Comparison of ENCODE assay signal across 13 cellular contexts in genomic region chr16:8853150-8853549, GRCh38. TPM values are rescaled to one million over a fixed set of nuclear protein-coding genes. Genes with fewer than 3 reads are reported as not detected.
DNase-seq lines count a peak whose midpoint lies in the region; ATAC-seq and TF ChIP-seq lines count a peak whose summit lies in the region.
"Had no signal": no experiment of that assay in that cellular context is flagged by ENCODE, and none has a peak within 500 bp of the region (broad histone marks: within the 10 kb centered on the region; RNA-seq: fewer than 3 reads in every experiment).

No MANE protein-coding gene starts in this region.

- H3K4me3 ChIP-seq in HUES48 (ENCODE audit: low read depth, low read length): no peak overlapping the region
- H3K4me3 ChIP-seq in colonic mucosa: no peak overlapping the region
- no peak overlapping the region for H3K4me3 ChIP-seq in ascending aorta

- H3K36me3 ChIP-seq in HUES48 (ENCODE audit: control insufficient read depth, insufficient read depth, low read length) (peaks cover 87% of the 10 kb centered on the region), colonic mucosa (peaks cover 5% of the 10 kb centered on the region), ascending aorta (peaks cover 51 to 70% of the 10 kb centered on the region in 2 donors)

- ATAC-seq in CD4-positive, alpha-beta T cell (ENCODE audit: poor library complexity): no peak
- ATAC-seq in naive thymus-derived CD8-positive, alpha-beta T cell: no peak
- ATAC-seq in HG02798 (IDR thresholded peaks at IDR 0.05; ENCODE audit: poor library complexity, unreplicated experiment): no peak

- peaks cover 57% of the 10 kb centered on the region for H3K36me3 Mint-ChIP-seq in CD4-positive, alpha-beta T cell (ENCODE audit: low read depth)
- H3K36me3 Mint-ChIP-seq in naive thymus-derived CD8-positive, alpha-beta T cell: peaks cover 0 to 64% (median 5%) of the 10 kb centered on the region in 3 donors

- H3K27ac ChIP-seq in CD4-positive, alpha-beta T cell (ENCODE audit: low read depth, low read length): no peak overlapping the region
- H3K27ac ChIP-seq in HUES48 (ENCODE audit: low read depth, low read length) (peak overlapping the region; percentile 27), colonic mucosa (no peak overlapping the region), ascending aorta (no peak overlapping the region)

- H3K4me3 Mint-ChIP-seq in CD4-positive, alpha-beta T cell: no peak overlapping the region
- no peak overlapping the region for H3K4me3 Mint-ChIP-seq in naive thymus-derived CD8-positive, alpha-beta T cell
- H3K4me3 Mint-ChIP-seq: CD8-positive, alpha-beta memory T cell; naive B cell had no signal

- H3K27ac Mint-ChIP-seq in CD4-positive, alpha-beta T cell: peak overlapping the region; percentile 33
- H3K27ac Mint-ChIP-seq in naive thymus-derived CD8-positive, alpha-beta T cell: peak overlapping the region in 9 of 10 donors; percentile 15 to 80 (median 46)

- DNase-seq in CD4-positive, alpha-beta T cell: no peak
- peak; percentile 16 for DNase-seq in colonic mucosa
- no peak for DNase-seq in naive thymus-derived CD8-positive, alpha-beta T cell
- DNase-seq in NCI-H1930 (lab: John Stamatoyannopoulos, UW): no peak
- no peak for DNase-seq in midbrain (lab: John Stamatoyannopoulos, UW)
- no peak for DNase-seq in ascending aorta (ENCODE audit: low spot score in 2 of 2)
- DNase-seq: central memory CD4-positive, alpha-beta T cell; naive B cell; stimulated activated CD4-positive, alpha-beta T cell treated with anti-CD3 and anti-CD28 coated beads, Interleukin-15, amount 100 ng/mL, for 24 hours; T1000 had no signal

- H3K9ac ChIP-seq in HUES48 (ENCODE audit: low read depth, low read length): no peak overlapping the region
- H3K9ac ChIP-seq in colonic mucosa (ENCODE audit: low read depth in 2 of 2, low read length in 2 of 2): no peak overlapping the region

- no peaks in the 10 kb centered on the region for H3K9me3 Mint-ChIP-seq in CD4-positive, alpha-beta T cell
- H3K9me3 Mint-ChIP-seq in naive thymus-derived CD8-positive, alpha-beta T cell: no peaks in the 10 kb centered on the region
- H3K9me3 Mint-ChIP-seq: CD8-positive, alpha-beta memory T cell; naive B cell had no signal

- peaks cover 7% of the 10 kb centered on the region; the same call in 1 of the 2 replicates for H3K4me1 ChIP-seq in HUES48 (ENCODE audit: control insufficient read depth, insufficient read depth, low read length)
- H3K4me1 ChIP-seq in colonic mucosa: no peaks in the 10 kb centered on the region
- peaks cover 0 to 6% of the 10 kb centered on the region in 2 donors for H3K4me1 ChIP-seq in ascending aorta

- peaks cover 32% of the 10 kb centered on the region for H3K4me1 Mint-ChIP-seq in CD4-positive, alpha-beta T cell (ENCODE audit: low read depth)
- H3K4me1 Mint-ChIP-seq in naive thymus-derived CD8-positive, alpha-beta T cell: peaks cover 31 to 64% (median 42%) of the 10 kb centered on the region in 4 donors

- no peak for TF ChIP-seq CTCF in CD4-positive, alpha-beta T cell (IDR thresholded peaks at IDR 0.05)
- TF ChIP-seq CTCF in colonic mucosa (IDR thresholded peaks at IDR 0.05) (no peak), ascending aorta (IDR thresholded peaks at IDR 0.05) (no peak)

- intact Hi-C loops in CD4-positive, alpha-beta T cell (cut with DNase I, micrococcal nuclease): no loop called here
- intact Hi-C loops in colonic mucosa (cut with DNase I): loop anchor here (10.0 kb wide), 1 partner anchor 48 kb away; no protein-coding TSS in a partner anchor
- intact Hi-C loops in ascending aorta (cut with DNase I): no loop called here

- H3K27me3 Mint-ChIP-seq in CD4-positive, alpha-beta T cell: no peaks in the 10 kb centered on the region
- H3K27me3 Mint-ChIP-seq in naive thymus-derived CD8-positive, alpha-beta T cell: no peaks in the 10 kb centered on the region
- H3K27me3 Mint-ChIP-seq: naive B cell had no signal

- no peaks in the 10 kb centered on the region for H3K27me3 ChIP-seq in CD4-positive, alpha-beta T cell (ENCODE audit: control insufficient read depth, insufficient read depth, low read length)
- H3K27me3 ChIP-seq in HUES48 (ENCODE audit: control insufficient read depth, insufficient read depth, low read length): no peaks in the 10 kb centered on the region
- H3K27me3 ChIP-seq in colonic mucosa: no peaks in the 10 kb centered on the region
- H3K27me3 ChIP-seq in ascending aorta: no peaks in the 10 kb centered on the region

- POLR2A ChIA-PET in CD4-positive, alpha-beta T cell (lab: Charles Lee): no interaction called here
- POLR2A ChIA-PET in naive thymus-derived CD8-positive, alpha-beta T cell (lab: Charles Lee): interaction anchor here (1.0 to 2.8 kb wide), 3 partner anchors 12 to 27 kb away, joined by 3 to 10 read pairs (median 9); partner anchors contain the start of gene CARHSP1

- CTCF ChIA-PET in CD4-positive, alpha-beta T cell (lab: Charles Lee): interaction anchor here (3.4 kb wide), 1 partner anchor 27 kb away, joined by 15 read pairs; no protein-coding TSS in a partner anchor

- no peaks in the 10 kb centered on the region for H3K9me3 ChIP-seq in CD4-positive, alpha-beta T cell (ENCODE audit: control insufficient read depth, low read length)
- H3K9me3 ChIP-seq in HUES48 (ENCODE audit: control insufficient read depth, insufficient read depth, low read length) (no peaks in the 10 kb centered on the region), colonic mucosa (no peaks in the 10 kb centered on the region), ascending aorta (no peaks in the 10 kb centered on the region)

RNA-seq across cellular contexts. Expression of gene CARHSP1, which starts 15.7 kb away (rescaled TPM):
- 10 to 100 TPM; 25.5 to 27.8 TPM for total RNA-seq in CD4-positive, alpha-beta T cell
- total RNA-seq in colonic mucosa (10 to 100 TPM; 75.7 to 77.9 TPM), ascending aorta (151 TPM)
- 10 to 100 TPM; 59.6 to 61.2 TPM for total RNA-seq in naive thymus-derived CD8-positive, alpha-beta T cell
- polyA plus RNA-seq in naive thymus-derived CD8-positive, alpha-beta T cell: 10 to 100 TPM; 40.0 to 51.9 (median 48.5) TPM

RNA-seq across cellular contexts. Expression of gene LITAFD, which starts 29.0 kb away (rescaled TPM):
- under 1 TPM in 1 of 2 experiments, not detected in 1; 0.60 TPM for total RNA-seq in CD4-positive, alpha-beta T cell
- total RNA-seq in colonic mucosa: not detected
- total RNA-seq in naive thymus-derived CD8-positive, alpha-beta T cell: not detected
- polyA plus RNA-seq in naive thymus-derived CD8-positive, alpha-beta T cell: not detected
- total RNA-seq in ascending aorta: not detected
- total RNA-seq: CD8-positive, alpha-beta memory T cell had no signal
- polyA plus RNA-seq: CD8-positive, alpha-beta memory T cell had no signal

RNA-seq across cellular contexts. Expression of gene PMM2, which starts 55.5 kb away (rescaled TPM):
- 10 to 100 TPM; 24.2 to 27.0 TPM for total RNA-seq in CD4-positive, alpha-beta T cell
- total RNA-seq in colonic mucosa (10 to 100 TPM; 60.7 to 88.1 TPM), ascending aorta (17.9 TPM)
- 10 to 100 TPM; 35.2 to 41.9 TPM for total RNA-seq in naive thymus-derived CD8-positive, alpha-beta T cell
- polyA plus RNA-seq in naive thymus-derived CD8-positive, alpha-beta T cell: 10 to 100 TPM; 21.4 to 26.0 (median 22.5) TPM

RNA-seq across cellular contexts. Expression of gene TMEM186, which starts 55.7 kb away (rescaled TPM):
- total RNA-seq in CD4-positive, alpha-beta T cell: 1 to 10 TPM; 1.9 to 3.1 TPM
- total RNA-seq in colonic mucosa: 10 to 100 TPM; 11.9 to 20.3 TPM
- total RNA-seq in naive thymus-derived CD8-positive, alpha-beta T cell: 10 to 100 TPM; 12.0 to 12.5 TPM
- 10 to 100 TPM; 10.3 to 15.8 (median 14.1) TPM for polyA plus RNA-seq in naive thymus-derived CD8-positive, alpha-beta T cell
- total RNA-seq in ascending aorta: 1.5 TPM
